Comparison of ENCODE assay signal across 5 cellular contexts in genomic region chr12:46506961-46507360, GRCh38.
"Had no signal": no experiment of that assay in that cellular context is flagged by ENCODE, and none has a peak within 500 bp of the region (broad histone marks: within the 10 kb centered on the region; RNA-seq: fewer than 3 reads in every experiment).

No MANE protein-coding gene starts in this region.

- DNase-seq: H9, HCEC 1CT, KBM-7 had no signal

- H3K27ac ChIP-seq: KMS-11 had no signal

- ATAC-seq: GM23338 had no signal

- H3K4me3 ChIP-seq: GM23338 had no signal
